Comparison of ENCODE assay signal across 7 cellular contexts in genomic region chr10:4962876-4963795, GRCh38. TPM values are rescaled to one million over a fixed set of nuclear protein-coding genes. Genes with fewer than 3 reads are reported as not detected.
DNase-seq lines count a peak whose midpoint lies in the region; ATAC-seq, FAIRE-seq and TF ChIP-seq lines count a peak whose summit lies in the region.
"Not testable (repeated sequence)": the region's sequence is repeated elsewhere in the genome, so short reads cannot be mapped to it uniquely, and the experiment has no call there.

Gene AKR1C1, plus strand, starts transcription at chr10:4963415. Its CDS starts 30 bp downstream, at chr10:4963445.

- H3K36me3 ChIP-seq in bronchial epithelial cell (ENCODE audit: control insufficient read depth, insufficient read depth, low read length); fibroblast of lung (ENCODE audit: control insufficient read depth, insufficient read depth, low read length); naive thymus-derived CD4-positive, alpha-beta T cell (ENCODE audit: control insufficient read depth in 2 of 3, insufficient read depth in 3 of 3, low read length in 3 of 3): not testable (repeated sequence)
- H3K36me3 ChIP-seq in stomach, result peaks cover 0 to 10% (median 2%) of the 10 kb centered on the region in 4 donors

- not testable (repeated sequence) for H2AFZ ChIP-seq in fibroblast of lung (ENCODE audit: low read length)

- TF ChIP-seq EP300 in stomach (IDR thresholded peaks at IDR 0.05), result not testable (repeated sequence)

- H3K9me3 Mint-ChIP-seq in HFFc6; naive thymus-derived CD4-positive, alpha-beta T cell: not testable (repeated sequence)

- peak within 1 kb of the TSS; percentile 78 for H3K27ac Mint-ChIP-seq in HFFc6
- not testable (repeated sequence) for H3K27ac Mint-ChIP-seq in naive thymus-derived CD4-positive, alpha-beta T cell

- peak within 1 kb of the TSS; percentile 83 for H3K4me3 Mint-ChIP-seq in HFFc6
- not testable (repeated sequence) for H3K4me3 Mint-ChIP-seq in naive thymus-derived CD4-positive, alpha-beta T cell

- not testable (repeated sequence) for TF ChIP-seq CTCF in HFFc6 (IDR thresholded peaks at IDR 0.05); bronchial epithelial cell (IDR thresholded peaks at IDR 0.05; ENCODE audit: insufficient read depth, low read length, severe bottlenecking); fibroblast of lung (conservative IDR thresholded peaks at IDR 0.05 in 1 of 2, IDR thresholded peaks at IDR 0.05 in 1 of 2; ENCODE audit: low read depth in 1 of 2, low read length in 2 of 2); stomach (IDR thresholded peaks at IDR 0.05)

- H3K27me3 ChIP-seq in bronchial epithelial cell (ENCODE audit: control insufficient read depth, insufficient read depth, low read length); fibroblast of lung (ENCODE audit: control insufficient read depth, insufficient read depth, low read length); naive thymus-derived CD4-positive, alpha-beta T cell (ENCODE audit: control insufficient read depth in 2 of 2, insufficient read depth in 2 of 2, low read length in 2 of 2); stomach: not testable (repeated sequence)

- CTCF ChIA-PET in naive thymus-derived CD4-positive, alpha-beta T cell (lab: Charles Lee), result not testable (repeated sequence)

- not testable (repeated sequence) for H4K20me1 ChIP-seq in fibroblast of lung (ENCODE audit: control insufficient read depth, extremely low read depth, insufficient read depth, low read length)

- POLR2A ChIA-PET in naive thymus-derived CD4-positive, alpha-beta T cell (lab: Charles Lee), result not testable (repeated sequence)

- intact Hi-C loops in naive thymus-derived CD4-positive, alpha-beta T cell (cut with micrococcal nuclease); stomach (cut with DNase I; ENCODE audit: low total_unique reads): not testable (repeated sequence)

- not testable (repeated sequence) for H3K4me1 Mint-ChIP-seq in HFFc6 (ENCODE audit: low read depth); naive thymus-derived CD4-positive, alpha-beta T cell

- not testable (repeated sequence) for H3K27me3 Mint-ChIP-seq in HFFc6 (ENCODE audit: insufficient read depth); naive thymus-derived CD4-positive, alpha-beta T cell

- DNase-seq in HFFc6; RPMI7951 (ENCODE audit: low read depth); naive thymus-derived CD4-positive, alpha-beta T cell: not testable (repeated sequence)
- peak; percentile 75 for DNase-seq in bronchial epithelial cell (ENCODE audit: low read depth)
- peak in 1 of 2 donors; percentile 65 for DNase-seq in fibroblast of lung (ENCODE audit: low read depth in 2 of 2)
- peak; percentile 52 for DNase-seq in stomach

- peak; percentile 75 for ATAC-seq in naive thymus-derived CD4-positive, alpha-beta T cell

- WGBS in stomach, 5 donors, result 26 to 47% (median 32%) methylated on average over 4 to 7 of the region's 7 CpGs

- H3K27ac ChIP-seq in fibroblast of lung (ENCODE audit: insufficient read depth, low read length); naive thymus-derived CD4-positive, alpha-beta T cell (ENCODE audit: low read depth, low read length): not testable (repeated sequence)
- peak within 1 kb of the TSS in 4 of 5 donors; percentile 10 to 68 (median 40) for H3K27ac ChIP-seq in stomach

- FAIRE-seq in bronchial epithelial cell (lab: Jason Lieb, UNC), result peak; percentile 91
- peak; percentile 88 for FAIRE-seq in islet of Langerhans (lab: Jason Lieb, UNC)

- H3K9me3 ChIP-seq in fibroblast of lung (ENCODE audit: control insufficient read depth, insufficient read depth, low read depth, low read length); naive thymus-derived CD4-positive, alpha-beta T cell (ENCODE audit: control insufficient read depth in 2 of 3, low read length in 3 of 3); stomach: not testable (repeated sequence)

- H3K4me2 ChIP-seq in fibroblast of lung (ENCODE audit: extremely low read depth, insufficient read depth, low read length), result peak within 1 kb of the TSS; percentile 85

- H3K79me2 ChIP-seq in fibroblast of lung (ENCODE audit: control insufficient read depth, insufficient read depth, low read length), result not testable (repeated sequence)

- H3K9ac ChIP-seq in fibroblast of lung (ENCODE audit: insufficient read depth, low read length), result peak within 1 kb of the TSS; percentile 7

- not testable (repeated sequence) for H3K4me1 ChIP-seq in fibroblast of lung (ENCODE audit: control insufficient read depth, extremely low read depth, insufficient read depth, low read length); naive thymus-derived CD4-positive, alpha-beta T cell (ENCODE audit: control insufficient read depth in 2 of 2, insufficient read depth in 2 of 2, low read length in 2 of 2)
- H3K4me1 ChIP-seq in stomach, result peaks cover 0 to 17% (median 2%) of the 10 kb centered on the region in 4 donors

- TF ChIP-seq POLR2A in stomach (IDR thresholded peaks at IDR 0.05), result not testable (repeated sequence)

- not testable (repeated sequence) for H3K36me3 Mint-ChIP-seq in HFFc6 (ENCODE audit: low read depth)
- peaks cover 0 to 26% (median 9%) of the 10 kb centered on the region in 5 donors for H3K36me3 Mint-ChIP-seq in naive thymus-derived CD4-positive, alpha-beta T cell

- H3K4me3 ChIP-seq in bronchial epithelial cell (ENCODE audit: low read depth, low read length) (peak within 1 kb of the TSS; percentile 37), fibroblast of lung (replicated peaks in 1 of 4; ENCODE audit: control extremely low read depth in 1 of 4, insufficient read depth in 1 of 4, low read depth in 3 of 4, low read length in 4 of 4) (peak within 1 kb of the TSS; percentile 27 to 63 (median 44)), stomach (peak within 1 kb of the TSS; percentile 30 to 43 (median 37))
- not testable (repeated sequence) for H3K4me3 ChIP-seq in naive thymus-derived CD4-positive, alpha-beta T cell (ENCODE audit: low read length)

RNA-seq across cellular contexts. Expression of gene AKR1C1, which starts in this region (rescaled TPM):
- total RNA-seq in HFFc6 (2021; fragmentation: NEBNext Ultra II Directional; extraction: Animal tissue kit (Norgen Biotek cat#: 25700)), result 1 to 10 TPM; 2.6 to 5.7 (median 4.8) TPM
- 14.2 and 20.2 TPM in 2 replicates for total RNA-seq in RPMI7951 (2014; rRNA removed; shearing (Covaris generic))
- total RNA-seq in bronchial epithelial cell (63.2 and 113 TPM in 2 replicates), fibroblast of lung (72.2 and 154 TPM in 2 replicates), stomach (100 to 1,000 TPM in 1 of 5 donors, 10 to 100 TPM in 4; 17.4 to 227 (median 63.4) TPM)
- polyA plus RNA-seq in fibroblast of lung (92.9 and 118 TPM in 2 replicates), stomach (100 to 1,000 TPM; 110 to 378 (median 130) TPM)
- 52.0 and 60.0 TPM in 2 replicates for polyA plus RNA-seq in fibroblast of lung (2012)
- 75.1 and 81.9 TPM in 2 replicates for polyA minus RNA-seq in fibroblast of lung (ENCODE audit: low replicate concordance)
- total RNA-seq in naive thymus-derived CD4-positive, alpha-beta T cell, result 1 to 10 TPM; 1.8 to 4.7 (median 3.4) TPM
- polyA plus RNA-seq in naive thymus-derived CD4-positive, alpha-beta T cell, result not detected

Comparison
In these comparisons a context has a peak if more than half of its experiments do, and no peak if none do; other contexts are left out.
1. RNA of gene AKR1C1 (polyA plus RNA-seq): 110 to 378 TPM in stomach and 52.0 to 118 TPM in fibroblast of lung; not detected in naive thymus-derived CD4-positive, alpha-beta T cell; every median in the first group is over 10 times any median in the second.